17 cellular contexts compared by ENCODE assay signal in the genomic region with DNA sequence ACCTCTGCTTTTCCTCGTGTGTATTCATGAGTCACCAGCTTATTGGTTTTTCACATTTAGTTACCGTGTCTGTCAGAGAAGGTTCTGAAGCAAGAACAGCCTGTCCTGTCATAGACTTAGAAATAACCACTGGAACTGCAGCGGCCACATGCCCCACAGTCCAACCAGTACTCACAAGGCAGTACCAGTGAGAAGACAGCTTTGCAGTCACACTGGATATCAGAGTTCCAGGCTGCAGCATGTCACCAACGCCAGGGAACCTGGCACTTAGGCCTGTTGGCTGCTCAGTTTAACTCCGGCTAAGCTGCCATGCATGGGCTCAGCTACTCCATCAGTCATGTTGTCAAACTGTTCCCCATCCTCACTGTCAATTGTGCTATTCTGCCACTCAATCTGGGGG. TPM values are rescaled to one million over a fixed set of nuclear protein-coding genes. Genes with fewer than 3 reads are reported as not detected.
DNase-seq lines count a peak whose midpoint lies in the region; ATAC-seq and TF ChIP-seq lines count a peak whose summit lies in the region.
"Had no signal": no experiment of that assay in that cellular context is flagged by ENCODE, and none has a peak within 500 bp of the region (broad histone marks: within the 10 kb centered on the region; RNA-seq: fewer than 3 reads in every experiment).

No MANE protein-coding gene starts in this region.

- no peaks in the 10 kb centered on the region for H3K27me3 ChIP-seq in right atrium auricular region
- H3K27me3 ChIP-seq in PC-3 (ENCODE audit: low read length) = no peaks in the 10 kb centered on the region
- no peaks in the 10 kb centered on the region for H3K27me3 ChIP-seq in smooth muscle cell (ENCODE audit: low read depth)

- H3K79me2 ChIP-seq in PC-3 (ENCODE audit: low read length) (0 out of 2 replicates have a peak, but pooled peaks cover 4% of the 10 kb centered on the region), smooth muscle cell (ENCODE audit: low read depth) (peaks cover 37% of the 10 kb centered on the region)

- ATAC-seq in Right ventricle myocardium superior (ENCODE audit: poor library complexity) (peak; percentile 31), PC-3 (peak; percentile 72), esophagus mucosa (peak; percentile 63)
- ATAC-seq in stimulated activated naive B cell treated with anti-CD40 and anti-IgM and Interleukin-4, amounts not matched to agents 10 μg/mL and 1 μg/mL and 100 μg/mL, for 72 hours (replicated peaks) = no peak

- H3K4me3 Mint-ChIP-seq in stimulated activated naive B cell treated with anti-CD40 and anti-IgM and Interleukin-4, amounts not matched to agents 10 μg/mL and 1 μg/mL and 100 μg/mL, for 72 hours = no peak overlapping the region
- no peak overlapping the region for H3K4me3 Mint-ChIP-seq in osteocyte (ENCODE audit: unreplicated experiment)
- H3K4me3 Mint-ChIP-seq: H9, mesothelial cell of epicardium had no signal

- H3K27ac ChIP-seq in right atrium auricular region (no peak overlapping the region), PC-3 (ENCODE audit: low read length) (no peak overlapping the region), smooth muscle cell (ENCODE audit: low read depth) (no peak overlapping the region)

- H3K9me3 ChIP-seq in right atrium auricular region (no peaks in the 10 kb centered on the region), PC-3 (ENCODE audit: low read length) (no peaks in the 10 kb centered on the region), smooth muscle cell (replicated peaks; ENCODE audit: low read depth) (no peaks in the 10 kb centered on the region)
- H3K9me3 ChIP-seq: Caco-2 had no signal

- intact Hi-C loops in Right ventricle myocardium superior (cut with DNase I) (no loop called here), PC-3 (cut with micrococcal nuclease) (loop anchor here (5.0 kb wide), 1 partner anchor 36 kb away; no protein-coding TSS in a partner anchor)

- no peaks in the 10 kb centered on the region for H3K27me3 Mint-ChIP-seq in stimulated activated naive B cell treated with anti-CD40 and anti-IgM and Interleukin-4, amounts not matched to agents 10 μg/mL and 1 μg/mL and 100 μg/mL, for 72 hours
- no peaks in the 10 kb centered on the region for H3K27me3 Mint-ChIP-seq in osteocyte (ENCODE audit: unreplicated experiment)

- DNase-seq in Right ventricle myocardium superior (no peak), right atrium auricular region (ENCODE audit: low spot score) (no peak), PC-3 (peak; percentile 36), osteocyte (ENCODE audit: extremely low spot score, unreplicated experiment) (no peak), smooth muscle cell (lab: John Stamatoyannopoulos, UW; ENCODE audit: unreplicated experiment) (no peak)
- no peak for DNase-seq in stimulated activated naive B cell treated with anti-CD40 and anti-IgM and Interleukin-4, amounts not matched to agents 10 μg/mL and 1 μg/mL and 100 μg/mL, for 72 hours
- no peak for DNase-seq in central memory CD4-positive, alpha-beta T cell
- DNase-seq: activated naive CD4-positive, alpha-beta T cell treated with anti-CD3 and anti-CD28 coated beads, Interleukin-2, amount 50 U/mL, for 16 hours; Caco-2; H9; kidney glomerular epithelial cell; MM.1S; NCI-H2107; NCI-H774; stimulated activated CD4-positive, alpha-beta T cell treated with anti-CD3 and anti-CD28 coated beads, Interleukin-1b, Interleukin-23, amount 100 ng/mL, for 48 hours had no signal

- no peaks in the 10 kb centered on the region for H3K9me3 Mint-ChIP-seq in stimulated activated naive B cell treated with anti-CD40 and anti-IgM and Interleukin-4, amounts not matched to agents 10 μg/mL and 1 μg/mL and 100 μg/mL, for 72 hours
- no peaks in the 10 kb centered on the region for H3K9me3 Mint-ChIP-seq in osteocyte (ENCODE audit: unreplicated experiment)
- H3K9me3 Mint-ChIP-seq: H9, mesothelial cell of epicardium had no signal

- H3K4me3 ChIP-seq in right atrium auricular region = no peak overlapping the region
- no peak overlapping the region for H3K4me3 ChIP-seq in PC-3 (ENCODE audit: low read length)
- no peak overlapping the region for H3K4me3 ChIP-seq in smooth muscle cell

- H3F3A ChIP-seq in PC-3 (ENCODE audit: low read length, unreplicated experiment) = no peaks in the 10 kb centered on the region
- peaks cover 25% of the 10 kb centered on the region for H3F3A ChIP-seq in smooth muscle cell (ENCODE audit: low read depth)

- H4K20me1 ChIP-seq in PC-3 (ENCODE audit: low read length) (peaks cover 23% of the 10 kb centered on the region; the same call in 1 of the 2 replicates), smooth muscle cell (ENCODE audit: low read depth) (peaks cover 93% of the 10 kb centered on the region)

- H3K9me2 ChIP-seq in PC-3 (replicated peaks; ENCODE audit: low read length) = no peaks in the 10 kb centered on the region

- H3K4me2 ChIP-seq in PC-3 (ENCODE audit: low read length) = no peak overlapping the region
- no peak overlapping the region for H3K4me2 ChIP-seq in smooth muscle cell

- H3K9ac ChIP-seq in PC-3 (ENCODE audit: low read length) = no peak overlapping the region
- H3K9ac ChIP-seq in smooth muscle cell (ENCODE audit: low read depth) = no peak overlapping the region

- WGBS in smooth muscle cell (ENCODE audit: low lambda C conversion rate) = 70% methylated on average over 5 of the region's 5 CpGs

- peak overlapping the region; percentile 81 for H3K27ac Mint-ChIP-seq in stimulated activated naive B cell treated with anti-CD40 and anti-IgM and Interleukin-4, amounts not matched to agents 10 μg/mL and 1 μg/mL and 100 μg/mL, for 72 hours
- H3K27ac Mint-ChIP-seq in osteocyte (ENCODE audit: unreplicated experiment) = no peak overlapping the region
- H3K27ac Mint-ChIP-seq: mesothelial cell of epicardium had no signal

- peaks cover 33 to 58% of the 10 kb centered on the region in 2 donors for H3K36me3 Mint-ChIP-seq in stimulated activated naive B cell treated with anti-CD40 and anti-IgM and Interleukin-4, amounts not matched to agents 10 μg/mL and 1 μg/mL and 100 μg/mL, for 72 hours
- H3K36me3 Mint-ChIP-seq in osteocyte (ENCODE audit: unreplicated experiment) = peaks cover 48% of the 10 kb centered on the region

- H3K36me3 ChIP-seq in right atrium auricular region (peaks cover 43% of the 10 kb centered on the region), PC-3 (ENCODE audit: low read depth, low read length) (peaks cover 68% of the 10 kb centered on the region), smooth muscle cell (ENCODE audit: low read depth) (peaks cover 27% of the 10 kb centered on the region)

- POLR2A ChIA-PET in PC-3 (lab: Charles Lee; ENCODE audit: unreplicated experiment) = no interaction called here

- H3K4me1 ChIP-seq in right atrium auricular region = no peaks in the 10 kb centered on the region
- peaks cover 7% of the 10 kb centered on the region; the same call in 1 of the 2 replicates for H3K4me1 ChIP-seq in PC-3 (ENCODE audit: insufficient read depth, low read length)
- H3K4me1 ChIP-seq in smooth muscle cell (ENCODE audit: low read depth) = no peaks in the 10 kb centered on the region

- CTCF ChIA-PET in PC-3 (lab: Charles Lee) = interaction anchor here (0.5 to 0.6 kb wide), 2 partner anchors 40 to 98 kb away, joined by 5 to 7 read pairs; a partner anchor contains a TSS

- BruUV-seq in PC-3 (replicated peaks; lab: Mats Ljungman, UMichigan) = no TSS peak

- H2AFZ ChIP-seq in PC-3 (ENCODE audit: low read length) = no peak overlapping the region
- no peak overlapping the region for H2AFZ ChIP-seq in smooth muscle cell (ENCODE audit: low read depth)

- peaks cover 8 to 13% of the 10 kb centered on the region in 2 donors for H3K4me1 Mint-ChIP-seq in stimulated activated naive B cell treated with anti-CD40 and anti-IgM and Interleukin-4, amounts not matched to agents 10 μg/mL and 1 μg/mL and 100 μg/mL, for 72 hours
- no peaks in the 10 kb centered on the region for H3K4me1 Mint-ChIP-seq in osteocyte (ENCODE audit: unreplicated experiment)

- TF ChIP-seq CTCF in right atrium auricular region (IDR thresholded peaks at IDR 0.05) = no peak
- TF ChIP-seq CTCF in PC-3 (conservative IDR thresholded peaks at IDR 0.05; ENCODE audit: low read depth, low read length) = no peak
- no peak for TF ChIP-seq CTCF in osteocyte (IDR thresholded peaks at IDR 0.05)
- no peak for TF ChIP-seq CTCF in smooth muscle cell (IDR thresholded peaks at IDR 0.05; ENCODE audit: borderline replicate concordance, insufficient read depth, poor library complexity, severe bottlenecking)

RNA-seq across cellular contexts. Expression of a gene that starts 40.1 kb away (rescaled TPM):
- 28.8 TPM for total RNA-seq in Right ventricle myocardium superior
- total RNA-seq in right atrium auricular region = 10 to 100 TPM; 23.7 to 34.3 TPM
- total RNA-seq in PC-3 (2014; rRNA removed) = 27.5 and 45.0 TPM in 2 replicates
- total RNA-seq in esophagus mucosa = 42.3 TPM
- total RNA-seq in osteocyte = 67.4 and 79.6 TPM in 2 replicates
- 54.9 and 57.4 TPM in 2 replicates for total RNA-seq in smooth muscle cell
- polyA plus RNA-seq in smooth muscle cell = 14.2 and 15.3 TPM in 2 replicates

Comparison
In these comparisons a context has a peak if more than half of its experiments do, and no peak if none do; other contexts are left out.
1. ATAC-seq: peak in Right ventricle myocardium superior (single experiment), PC-3 (single experiment) and esophagus mucosa (single experiment); none in stimulated activated naive B cell treated with anti-CD40 and anti-IgM and Interleukin-4, amounts not matched to agents 10 μg/mL and 1 μg/mL and 100 μg/mL, for 72 hours (0 of 2).